17 cellular contexts compared by ENCODE assay signal in the genomic region with DNA sequence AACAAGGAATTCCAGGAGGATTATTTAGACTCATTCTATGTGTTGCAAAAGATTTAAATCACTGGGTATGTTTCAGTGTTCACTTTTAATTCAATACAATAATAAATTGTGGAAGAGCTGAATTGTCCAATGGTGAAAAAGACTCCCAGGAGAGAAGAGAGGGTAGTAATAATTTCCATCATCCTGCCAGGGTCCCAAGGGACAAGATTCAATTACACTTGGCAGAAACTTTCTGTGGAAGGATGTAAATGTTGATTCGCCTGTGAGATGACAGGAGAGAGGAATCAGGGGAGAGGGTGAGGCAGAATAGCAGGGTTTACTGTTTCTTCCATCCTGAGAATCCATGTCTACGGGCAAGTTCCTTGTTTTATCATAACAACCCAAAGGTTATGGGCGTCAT.
"Had no signal": no experiment of that assay in that cellular context is flagged by ENCODE, and none has a peak within 500 bp of the region (broad histone marks: within the 10 kb centered on the region; RNA-seq: fewer than 3 reads in every experiment).

No MANE protein-coding gene starts in this region.

- H3K27ac Mint-ChIP-seq: activated B cell treated with CpG ODN at 0.5 μM for 24 hours; activated CD8-positive, alpha-beta T cell treated with anti-CD3 and anti-CD28 coated beads, Interleukin-2, amount 10 ng/mL, durations not matched to agents 7 days and 5 days; neural progenitor cell; stimulated activated naive B cell treated with anti-CD40 and anti-IgM and Interleukin-4, amounts not matched to agents 10 μg/mL and 1 μg/mL and 100 μg/mL, for 72 hours; type B pancreatic cell had no signal

- ATAC-seq: activated CD8-positive, alpha-beta T cell treated with anti-CD3 and anti-CD28 coated beads, Interleukin-2, amount 10 ng/mL, durations not matched to agents 7 days and 5 days; activated T-cell treated with anti-CD3 and anti-CD28 coated beads, Interleukin-2, amount 50 U/mL, for 72 hours; left cardiac atrium; lower lobe of right lung; pancreas; stimulated activated naive B cell treated with anti-CD40 and anti-IgM and Interleukin-4, amounts not matched to agents 10 μg/mL and 1 μg/mL and 100 μg/mL, for 72 hours had no signal

- H3K4me3 Mint-ChIP-seq: activated B cell treated with CpG ODN at 0.5 μM for 24 hours; activated CD8-positive, alpha-beta T cell treated with anti-CD3 and anti-CD28 coated beads, Interleukin-2, amount 10 ng/mL, durations not matched to agents 7 days and 5 days; activated T-cell treated with anti-CD3 and anti-CD28 coated beads, Interleukin-2, amount 50 U/mL, for 72 hours; neural progenitor cell; stimulated activated naive B cell treated with anti-CD40 and anti-IgM and Interleukin-4, amounts not matched to agents 10 μg/mL and 1 μg/mL and 100 μg/mL, for 72 hours; type B pancreatic cell had no signal

- H3K9me3 Mint-ChIP-seq: activated B cell treated with CpG ODN at 0.5 μM for 24 hours; activated T-cell treated with anti-CD3 and anti-CD28 coated beads, Interleukin-2, amount 50 U/mL, for 72 hours; neural progenitor cell; stimulated activated naive B cell treated with anti-CD40 and anti-IgM and Interleukin-4, amounts not matched to agents 10 μg/mL and 1 μg/mL and 100 μg/mL, for 72 hours; type B pancreatic cell had no signal

- H3K4me1 Mint-ChIP-seq: activated B cell treated with CpG ODN at 0.5 μM for 24 hours, neural progenitor cell had no signal

- DNase-seq: activated B cell treated with CpG ODN at 0.5 μM for 24 hours; activated CD4-positive, alpha-beta T cell treated with anti-CD3 and anti-CD28 coated beads for 48 hours; activated CD8-positive, alpha-beta memory T cell treated with anti-CD3 and anti-CD28 coated beads, Interleukin-2, amount 50 U/mL, for 4 hours; activated CD8-positive, alpha-beta T cell treated with anti-CD3 and anti-CD28 coated beads, Interleukin-2, amount 10 ng/mL, durations not matched to agents 7 days and 5 days; activated gamma-delta T cell; activated T-cell treated with anti-CD3 and anti-CD28 coated beads, Interleukin-2, amount 50 U/mL, for 72 hours; adrenal gland; colonic mucosa; head of caudate nucleus; left cardiac atrium; lower lobe of right lung; pancreas; stimulated activated CD4-positive, alpha-beta T cell treated with anti-CD3 and anti-CD28 coated beads, Interleukin-2, amount 100 ng/mL, for 48 hours; stimulated activated naive B cell treated with anti-CD40 and anti-IgM and Interleukin-4, amounts not matched to agents 10 μg/mL and 1 μg/mL and 100 μg/mL, for 72 hours; T-helper 2 cell had no signal

- H3K27me3 Mint-ChIP-seq: activated B cell treated with CpG ODN at 0.5 μM for 24 hours; stimulated activated naive B cell treated with anti-CD40 and anti-IgM and Interleukin-4, amounts not matched to agents 10 μg/mL and 1 μg/mL and 100 μg/mL, for 72 hours; type B pancreatic cell had no signal
